1 cellular context compared by ENCODE assay signal in genomic region chr16:89576173-89577054, GRCh38.
TF ChIP-seq lines count a peak whose summit lies in the region.

No MANE protein-coding gene starts in this region.

TF ChIP-seq in K562, 482 proteins besides CTCF, POLR2A, EP300 and RAD21 (continued from another document and continues in another):
- no peak for TF ChIP-seq DPF2 (IDR thresholded peaks at IDR 0.05)
- peak; percentile 14; the same call in 1 of the 2 replicates for TF ChIP-seq ZBTB7A (IDR thresholded peaks at IDR 0.05; ENCODE audit: borderline replicate concordance, control insufficient read depth, low read depth, low read length)
- no peak for TF ChIP-seq ZNF143 (CRISPR knock-in tag; IDR thresholded peaks at IDR 0.05)
- TF ChIP-seq MXI1 (IDR thresholded peaks at IDR 0.05; ENCODE audit: low read depth, low read length) = 0 out of 2 replicates have a peak, but pooled peaks have one; percentile 35
- 0 out of 2 replicates have a peak, but pooled peaks have one; percentile 23 for TF ChIP-seq GABPB1 (CRISPR knock-in tag; IDR thresholded peaks at IDR 0.05)
- no peak for TF ChIP-seq ZKSCAN3 (CRISPR knock-in tag; IDR thresholded peaks at IDR 0.05)
- 0 out of 2 replicates have a peak, but pooled peaks have one; percentile 25 for TF ChIP-seq ZNF592 (IDR thresholded peaks at IDR 0.05)
- TF ChIP-seq ZBTB40 (IDR thresholded peaks at IDR 0.05) = 0 out of 2 replicates have a peak, but pooled peaks have one; percentile 20
- TF ChIP-seq ZBTB40 (CRISPR knock-in tag; IDR thresholded peaks at IDR 0.05) = no peak
- TF ChIP-seq ARHGAP35 (IDR thresholded peaks at IDR 0.05; ENCODE audit: partially characterized antibody) = no peak
- peak; percentile 45 for TF ChIP-seq RBFOX2 (IDR thresholded peaks at IDR 0.05; ENCODE audit: low read depth, low read length)
- TF ChIP-seq ZNF12 (CRISPR knock-in tag; IDR thresholded peaks at IDR 0.05) = no peak
- TF ChIP-seq E2F6 (IDR thresholded peaks at IDR 0.05; ENCODE audit: borderline replicate concordance in 1 of 2, extremely low read depth in 1 of 2, insufficient read depth in 1 of 2, insufficient read length in 1 of 2, low read depth in 1 of 2, low read length in 1 of 2, poor library complexity in 1 of 2, severe bottlenecking in 1 of 2) = peak; percentile 66 to 74
- TF ChIP-seq MGA (IDR thresholded peaks at IDR 0.05) = peak; percentile 81
- TF ChIP-seq SAFB (IDR thresholded peaks at IDR 0.05; ENCODE audit: borderline replicate concordance, low read depth, low read length) = peak; percentile 84
- TF ChIP-seq L3MBTL2 (IDR thresholded peaks at IDR 0.05) = peak; percentile 65
- no peak for TF ChIP-seq SMAD3 (CRISPR knock-in tag; conservative IDR thresholded peaks at IDR 0.05)
- TF ChIP-seq MAX (CRISPR knock-in tag; IDR thresholded peaks at IDR 0.05) = 0 out of 2 replicates have a peak, but pooled peaks have one; percentile 3
- TF ChIP-seq PRMT5 (CRISPR knock-in tag; IDR thresholded peaks at IDR 0.05) = no peak
- TF ChIP-seq ZBTB33 (CRISPR knock-in tag; IDR thresholded peaks at IDR 0.05) = peak; percentile 95
- peak; percentile 76 for TF ChIP-seq PCBP1 (IDR thresholded peaks at IDR 0.05; ENCODE audit: low read depth, low read length, poor library complexity, severe bottlenecking)
- TF ChIP-seq CBX1 (IDR thresholded peaks at IDR 0.05; ENCODE audit: low read depth) = 0 out of 2 replicates have a peak, but pooled peaks have one; percentile 10
- TF ChIP-seq NR4A1 (CRISPR knock-in tag; IDR thresholded peaks at IDR 0.05) = no peak
- TF ChIP-seq NR4A1 (tag; IDR thresholded peaks at IDR 0.05) = no peak
